19 cellular contexts compared by ENCODE assay signal in genomic region chr6:151131346-151131745, GRCh38.
DNase-seq lines count a peak whose midpoint lies in the region; ATAC-seq and TF ChIP-seq lines count a peak whose summit lies in the region.
"Had no signal": no experiment of that assay in that cellular context is flagged by ENCODE, and none has a peak within 500 bp of the region (broad histone marks: within the 10 kb centered on the region; RNA-seq: fewer than 3 reads in every experiment).

No MANE protein-coding gene starts in this region.

- peak; percentile 23 for ATAC-seq in left ventricle myocardium superior
- ATAC-seq in activated CD4-positive, alpha-beta T cell treated with anti-CD3 and anti-CD28 coated beads for 36 hours = no peak
- ATAC-seq: A549; CD8-positive, alpha-beta T cell had no signal

- H3K27ac Mint-ChIP-seq in activated naive CD4-positive, alpha-beta T cell treated with anti-CD3 and anti-CD28 coated beads, Interleukin-2, amount 10 ng/mL, durations not matched to agents 7 days and 5 days = no peak overlapping the region
- H3K27ac Mint-ChIP-seq in activated CD4-positive, alpha-beta T cell treated with anti-CD3 and anti-CD28 coated beads for 36 hours = no peak overlapping the region
- H3K27ac Mint-ChIP-seq: B cell; CD4-positive, alpha-beta T cell; CD8-positive, alpha-beta T cell had no signal

- no peaks in the 10 kb centered on the region for H3K9me3 Mint-ChIP-seq in activated naive CD4-positive, alpha-beta T cell treated with anti-CD3 and anti-CD28 coated beads, Interleukin-2, amount 10 ng/mL, durations not matched to agents 7 days and 5 days
- H3K9me3 Mint-ChIP-seq in activated CD4-positive, alpha-beta T cell treated with anti-CD3 and anti-CD28 coated beads for 36 hours (ENCODE audit: low read depth) = peaks cover 4% of the 10 kb centered on the region
- H3K9me3 Mint-ChIP-seq: CD4-positive, alpha-beta T cell; CD8-positive, alpha-beta T cell had no signal

- no peaks in the 10 kb centered on the region for H3K36me3 Mint-ChIP-seq in activated naive CD4-positive, alpha-beta T cell treated with anti-CD3 and anti-CD28 coated beads, Interleukin-2, amount 10 ng/mL, durations not matched to agents 7 days and 5 days
- no peaks in the 10 kb centered on the region for H3K36me3 Mint-ChIP-seq in activated CD4-positive, alpha-beta T cell treated with anti-CD3 and anti-CD28 coated beads for 36 hours (ENCODE audit: low read depth)
- H3K36me3 Mint-ChIP-seq: CD8-positive, alpha-beta T cell had no signal

- H3K36me3 ChIP-seq in right atrium auricular region (no peaks in the 10 kb centered on the region), SJCRH30 (no peaks in the 10 kb centered on the region)
- H3K36me3 ChIP-seq: BLaER1 treated with 17β-estradiol and CSF1 and Interleukin-3, amounts not matched to agents 10 nM and 100 nM had no signal

- H3K4me3 ChIP-seq in right atrium auricular region (no peak overlapping the region), cardiac fibroblast (replicated peaks in 1 of 2; ENCODE audit: low read depth in 2 of 2, low read length in 2 of 2) (no peak overlapping the region), skeletal muscle cell (ENCODE audit: low read depth, low read length) (no peak overlapping the region), SJCRH30 (no peak overlapping the region)
- H3K4me3 ChIP-seq: A549; BLaER1 treated with 17β-estradiol and CSF1 and Interleukin-3, amounts not matched to agents 10 nM and 100 nM had no signal

- TF ChIP-seq CTCF in right atrium auricular region (IDR thresholded peaks at IDR 0.05) (no peak), cardiac fibroblast (IDR thresholded peaks at IDR 0.05; ENCODE audit: low read depth, low read length) (no peak)

- H3K27me3 Mint-ChIP-seq in activated naive CD4-positive, alpha-beta T cell treated with anti-CD3 and anti-CD28 coated beads, Interleukin-2, amount 10 ng/mL, durations not matched to agents 7 days and 5 days = peaks cover 14% of the 10 kb centered on the region
- H3K27me3 Mint-ChIP-seq in activated CD4-positive, alpha-beta T cell treated with anti-CD3 and anti-CD28 coated beads for 36 hours = peaks cover 4% of the 10 kb centered on the region
- H3K27me3 Mint-ChIP-seq: B cell had no signal

- POLR2A ChIA-PET in activated CD4-positive, alpha-beta T cell treated with anti-CD3 and anti-CD28 coated beads for 36 hours (lab: Charles Lee) = no interaction called here

- H3K27ac ChIP-seq in right atrium auricular region (no peak overlapping the region), SJCRH30 (no peak overlapping the region)
- H3K27ac ChIP-seq: 22Rv1; A549; BLaER1 treated with 17β-estradiol and CSF1 and Interleukin-3, amounts not matched to agents 10 nM and 100 nM; C4-2B had no signal

- H3K4me1 ChIP-seq in right atrium auricular region (no peaks in the 10 kb centered on the region), SJCRH30 (peaks cover 2% of the 10 kb centered on the region; the same call in 1 of the 2 replicates)

- DNase-seq in left ventricle myocardium superior (no peak), right atrium auricular region (ENCODE audit: low spot score) (no peak), cardiac fibroblast (ENCODE audit: low read depth in 2 of 2) (peak; percentile 20 to 68), skeletal muscle cell (ENCODE audit: low read depth) (peak; percentile 83), SJCRH30 (no peak)
- no peak for DNase-seq in activated naive CD4-positive, alpha-beta T cell treated with anti-CD3 and anti-CD28 coated beads, Interleukin-2, amount 10 ng/mL, durations not matched to agents 7 days and 5 days
- no peak for DNase-seq in activated CD4-positive, alpha-beta T cell treated with anti-CD3 and anti-CD28 coated beads for 36 hours
- DNase-seq: AML-193; Caco-2; Calu3; CD4-positive, alpha-beta T cell; CD8-positive, alpha-beta T cell; DMS79 treated with DMSO at 0.1 percent for 48 hours; GF-D8 had no signal

- H3K27me3 ChIP-seq in right atrium auricular region (no peaks in the 10 kb centered on the region), SJCRH30 (no peaks in the 10 kb centered on the region)
- H3K27me3 ChIP-seq: BLaER1 treated with 17β-estradiol and CSF1 and Interleukin-3, amounts not matched to agents 10 nM and 100 nM had no signal

- intact Hi-C loops in left ventricle myocardium superior (cut with micrococcal nuclease) = no loop called here
- intact Hi-C loops in activated CD4-positive, alpha-beta T cell treated with anti-CD3 and anti-CD28 coated beads for 36 hours (cut with DNase I, micrococcal nuclease) = no loop called here

- no peaks in the 10 kb centered on the region for H3K4me1 Mint-ChIP-seq in activated naive CD4-positive, alpha-beta T cell treated with anti-CD3 and anti-CD28 coated beads, Interleukin-2, amount 10 ng/mL, durations not matched to agents 7 days and 5 days
- peaks cover under 1% of the 10 kb centered on the region for H3K4me1 Mint-ChIP-seq in activated CD4-positive, alpha-beta T cell treated with anti-CD3 and anti-CD28 coated beads for 36 hours

- CTCF ChIA-PET in activated naive CD4-positive, alpha-beta T cell treated with anti-CD3 and anti-CD28 coated beads, Interleukin-2, amount 10 ng/mL, durations not matched to agents 7 days and 5 days (lab: Charles Lee) = interaction anchor here (0.9 kb wide), 1 partner anchor 193 kb away, joined by 3 read pairs; no protein-coding TSS in a partner anchor
- CTCF ChIA-PET in activated CD4-positive, alpha-beta T cell treated with anti-CD3 and anti-CD28 coated beads for 36 hours (lab: Charles Lee) = no interaction called here

- H3K9me3 ChIP-seq in right atrium auricular region = no peaks in the 10 kb centered on the region
- H3K9me3 ChIP-seq in SJCRH30 (replicated peaks) = peaks cover 6% of the 10 kb centered on the region
- H3K9me3 ChIP-seq: A549, Caco-2 had no signal

- H3K4me3 Mint-ChIP-seq in activated naive CD4-positive, alpha-beta T cell treated with anti-CD3 and anti-CD28 coated beads, Interleukin-2, amount 10 ng/mL, durations not matched to agents 7 days and 5 days = no peak overlapping the region
- no peak overlapping the region for H3K4me3 Mint-ChIP-seq in activated CD4-positive, alpha-beta T cell treated with anti-CD3 and anti-CD28 coated beads for 36 hours
- H3K4me3 Mint-ChIP-seq: B cell; CD4-positive, alpha-beta T cell; CD8-positive, alpha-beta T cell had no signal

Comparison
In these comparisons a context has a peak if more than half of its experiments do, and no peak if none do; other contexts are left out.
1. DNase-seq: peak in cardiac fibroblast (2 of 2) and skeletal muscle cell (single experiment); none in left ventricle myocardium superior (single experiment), right atrium auricular region (single experiment), activated naive CD4-positive, alpha-beta T cell treated with anti-CD3 and anti-CD28 coated beads, Interleukin-2, amount 10 ng/mL, durations not matched to agents 7 days and 5 days (single experiment), SJCRH30 (0 of 2) and activated CD4-positive, alpha-beta T cell treated with anti-CD3 and anti-CD28 coated beads for 36 hours (single experiment).